ENCODE assay signal across 9 cellular contexts in the genomic region with DNA sequence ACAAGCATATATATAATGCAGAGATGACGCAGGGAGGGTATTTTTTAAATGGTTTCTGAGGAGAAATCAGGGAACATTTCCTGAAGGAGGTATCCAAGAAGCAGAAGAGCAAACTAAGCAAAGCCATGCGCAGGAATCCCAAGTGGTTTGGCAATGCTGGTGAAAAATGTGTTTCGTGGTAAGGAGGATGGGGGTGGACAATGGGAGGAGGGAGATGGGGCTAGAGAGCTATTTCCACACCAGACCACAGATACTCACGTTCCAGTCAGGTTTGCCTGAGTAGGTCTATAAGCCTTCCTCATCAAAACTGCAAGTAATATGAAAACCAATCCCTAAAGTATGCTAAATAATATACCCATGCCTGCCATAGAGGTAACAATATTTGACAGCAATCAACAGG.
DNase-seq lines count a peak whose midpoint lies in the region; ATAC-seq and TF ChIP-seq lines count a peak whose summit lies in the region.
"Had no signal": no experiment of that assay in that cellular context is flagged by ENCODE, and none has a peak within 500 bp of the region (broad histone marks: within the 10 kb centered on the region; RNA-seq: fewer than 3 reads in every experiment).

No MANE protein-coding gene starts in this region.

- peak overlapping the region; percentile 4 for H3K27ac Mint-ChIP-seq in activated T-helper 2 cell treated with anti-CD3 and anti-CD28 coated beads, Interferon-gamma antibody, Interleukin-2, Interleukin-4, amounts not matched to agents 10 μg/mL and 5 μg/mL and 100 μg/mL, durations not matched to agents 14 hours and 24 hours and 36 hours

- DNase-seq in activated T-cell treated with anti-CD3 and anti-CD28 coated beads, Interleukin-2, amount 50 U/mL, for 4 hours: no peak
- no peak for DNase-seq in activated T-cell treated with anti-CD3 and anti-CD28 coated beads, Interleukin-2, amount 50 U/mL, for 48 hours
- no peak for DNase-seq in activated T-helper 2 cell treated with anti-CD3 and anti-CD28 coated beads, Interferon-gamma antibody, Interleukin-2, Interleukin-4, amounts not matched to agents 10 μg/mL and 5 μg/mL and 100 μg/mL, durations not matched to agents 14 hours and 24 hours and 36 hours (ENCODE audit: low spot score)
- DNase-seq in kidney glomerular epithelial cell (lab: John Stamatoyannopoulos, UW): peak; percentile 14
- no peak for DNase-seq in tibial artery
- DNase-seq in T-helper 9 cell: no peak
- no peak for DNase-seq in NCI-H2171 (lab: John Stamatoyannopoulos, UW)
- DNase-seq: dermis blood vessel endothelial cell had no signal

- peak overlapping the region; percentile 86 for H3K4me3 Mint-ChIP-seq in activated T-cell treated with anti-CD3 and anti-CD28 coated beads, Interleukin-2, amount 50 U/mL, for 4 hours
- no peak overlapping the region for H3K4me3 Mint-ChIP-seq in activated T-helper 2 cell treated with anti-CD3 and anti-CD28 coated beads, Interferon-gamma antibody, Interleukin-2, Interleukin-4, amounts not matched to agents 10 μg/mL and 5 μg/mL and 100 μg/mL, durations not matched to agents 14 hours and 24 hours and 36 hours (ENCODE audit: low read depth)

- TF ChIP-seq CTCF in tibial artery (IDR thresholded peaks at IDR 0.05): no peak

- H3K36me3 ChIP-seq in tibial artery: peaks cover 5 to 12% (median 7%) of the 10 kb centered on the region in 3 donors

- H3K36me3 Mint-ChIP-seq in activated T-cell treated with anti-CD3 and anti-CD28 coated beads, Interleukin-2, amount 50 U/mL, for 4 hours (ENCODE audit: insufficient read depth): peaks cover 36% of the 10 kb centered on the region
- H3K36me3 Mint-ChIP-seq in activated T-helper 2 cell treated with anti-CD3 and anti-CD28 coated beads, Interferon-gamma antibody, Interleukin-2, Interleukin-4, amounts not matched to agents 10 μg/mL and 5 μg/mL and 100 μg/mL, durations not matched to agents 14 hours and 24 hours and 36 hours (ENCODE audit: low read depth): peaks cover 54% of the 10 kb centered on the region

- H3K27ac ChIP-seq in tibial artery: peak overlapping the region; percentile 80 to 99

- no peaks in the 10 kb centered on the region for H3K27me3 Mint-ChIP-seq in activated T-cell treated with anti-CD3 and anti-CD28 coated beads, Interleukin-2, amount 50 U/mL, for 4 hours (ENCODE audit: low read depth)
- no peaks in the 10 kb centered on the region for H3K27me3 Mint-ChIP-seq in activated T-helper 2 cell treated with anti-CD3 and anti-CD28 coated beads, Interferon-gamma antibody, Interleukin-2, Interleukin-4, amounts not matched to agents 10 μg/mL and 5 μg/mL and 100 μg/mL, durations not matched to agents 14 hours and 24 hours and 36 hours (ENCODE audit: low read depth)

- no peaks in the 10 kb centered on the region for H3K9me3 Mint-ChIP-seq in activated T-cell treated with anti-CD3 and anti-CD28 coated beads, Interleukin-2, amount 50 U/mL, for 4 hours
- no peaks in the 10 kb centered on the region for H3K9me3 Mint-ChIP-seq in activated T-helper 2 cell treated with anti-CD3 and anti-CD28 coated beads, Interferon-gamma antibody, Interleukin-2, Interleukin-4, amounts not matched to agents 10 μg/mL and 5 μg/mL and 100 μg/mL, durations not matched to agents 14 hours and 24 hours and 36 hours

- no peak for ATAC-seq in activated T-cell treated with anti-CD3 and anti-CD28 coated beads, Interleukin-2, amount 50 U/mL, for 4 hours
- ATAC-seq in GM18867 (IDR thresholded peaks at IDR 0.05; ENCODE audit: unreplicated experiment): no peak

- peaks cover 0 to 69% (median 20%) of the 10 kb centered on the region in 4 donors for H3K4me1 ChIP-seq in tibial artery

- intact Hi-C loops in activated T-helper 2 cell treated with anti-CD3 and anti-CD28 coated beads, Interferon-gamma antibody, Interleukin-2, Interleukin-4, amounts not matched to agents 10 μg/mL and 5 μg/mL and 100 μg/mL, durations not matched to agents 14 hours and 24 hours and 36 hours (cut with micrococcal nuclease): no loop called here
- intact Hi-C loops in tibial artery (cut with DNase I; ENCODE audit: low total_unique reads): loop anchor here (10.0 kb wide), 1 partner anchor 311 kb away; no protein-coding TSS in a partner anchor

- H3K4me1 Mint-ChIP-seq in activated T-cell treated with anti-CD3 and anti-CD28 coated beads, Interleukin-2, amount 50 U/mL, for 4 hours (ENCODE audit: low read depth): peaks cover 73% of the 10 kb centered on the region
- H3K4me1 Mint-ChIP-seq in activated T-helper 2 cell treated with anti-CD3 and anti-CD28 coated beads, Interferon-gamma antibody, Interleukin-2, Interleukin-4, amounts not matched to agents 10 μg/mL and 5 μg/mL and 100 μg/mL, durations not matched to agents 14 hours and 24 hours and 36 hours (ENCODE audit: low read depth): peaks cover 41% of the 10 kb centered on the region

- no peaks in the 10 kb centered on the region for H3K9me3 ChIP-seq in tibial artery

- H3K4me3 ChIP-seq in tibial artery: peak overlapping the region; percentile 80 to 86

- no peaks in the 10 kb centered on the region for H3K27me3 ChIP-seq in tibial artery
